Comparison of ENCODE assay signal across 22 cellular contexts in genomic region chr20:23640018-23640872, GRCh38. TPM values are rescaled to one million over a fixed set of nuclear protein-coding genes. Genes with fewer than 3 reads are reported as not detected.
A peak's percentile ranks its signal among the peaks of the same experiment; 100 is the strongest.
DNase-seq lines count a peak whose midpoint lies in the region; ATAC-seq, FAIRE-seq and TF ChIP-seq lines count a peak whose summit lies in the region.
"Had no signal": no experiment of that assay in that cellular context is flagged by ENCODE, and none has a peak within 500 bp of the region (broad histone marks: within the 10 kb centered on the region; RNA-seq: fewer than 3 reads in every experiment).

No MANE protein-coding gene starts in this region.

- peak; percentile 11 for ATAC-seq in HepG2
- ATAC-seq in right lobe of liver: no peak
- ATAC-seq in activated naive CD4-positive, alpha-beta T cell treated with anti-CD3 and anti-CD28 coated beads, Interleukin-2, amount 50 U/mL, for 72 hours: no peak
- ATAC-seq: A549 had no signal

- peak overlapping the region; percentile 94 for H3K27ac Mint-ChIP-seq in dendritic cell treated with granulocyte-macrophage colony-stimulating factor and Interleukin-4, amounts not matched to agents 40 ng/mL and 50 ng/mL, for 4 days
- peak overlapping the region; percentile 65 for H3K27ac Mint-ChIP-seq in type B pancreatic cell
- H3K27ac Mint-ChIP-seq in activated naive CD4-positive, alpha-beta T cell treated with anti-CD3 and anti-CD28 coated beads, Interleukin-2, amount 50 U/mL, for 72 hours: no peak overlapping the region

- H3K9ac ChIP-seq in HepG2 (ENCODE audit: insufficient read depth, low read depth, low read length): peak overlapping the region; percentile 50
- H3K9ac ChIP-seq: SK-N-SH had no signal

- H3K79me2 ChIP-seq in HepG2 (ENCODE audit: insufficient read depth, low read length): peaks cover 23% of the 10 kb centered on the region

- peaks cover 24% of the 10 kb centered on the region for H3K36me3 Mint-ChIP-seq in dendritic cell treated with granulocyte-macrophage colony-stimulating factor and Interleukin-4, amounts not matched to agents 40 ng/mL and 50 ng/mL, for 4 days (ENCODE audit: low read depth)
- no peaks in the 10 kb centered on the region for H3K36me3 Mint-ChIP-seq in type B pancreatic cell
- H3K36me3 Mint-ChIP-seq in activated naive CD4-positive, alpha-beta T cell treated with anti-CD3 and anti-CD28 coated beads, Interleukin-2, amount 50 U/mL, for 72 hours: peaks cover 0 to 6% of the 10 kb centered on the region in 2 donors
- H3K36me3 Mint-ChIP-seq: CD4-positive, CD25-positive, alpha-beta regulatory T cell had no signal

- POLR2A ChIA-PET in HepG2 (lab: Yijun Ruan, JAX): interaction anchor here (0.5 to 18.0 kb wide), 15 partner anchors 10 to 1128 kb away, joined by 3 to 543 read pairs (median 5); partner anchors contain the start of gene NAPB

- WGBS in HepG2 (ENCODE audit: low lambda C conversion rate): 17% methylated on average over 14 of the region's 14 CpGs
- 89% methylated on average over 4 of the region's 14 CpGs for WGBS in right lobe of liver (ENCODE audit: insufficient coverage, low coverage, low lambda C conversion rate, missing lambda C conversion rate)

- intact Hi-C loops in HepG2 (cut with micrococcal nuclease; ENCODE audit: unreplicated experiment): no loop called here
- intact Hi-C loops in right lobe of liver (cut with DNase I): no loop called here
- intact Hi-C loops in dendritic cell treated with granulocyte-macrophage colony-stimulating factor and Interleukin-4, amounts not matched to agents 40 ng/mL and 50 ng/mL, for 4 days (cut with micrococcal nuclease): loop anchor here (10.0 kb wide), 2 partner anchors 1675 to 1985 kb away; partner anchors contain the start of gene NANP

- no peak overlapping the region for H2AFZ ChIP-seq in HepG2 (ENCODE audit: low read length)

- H3K4me3 Mint-ChIP-seq in dendritic cell treated with granulocyte-macrophage colony-stimulating factor and Interleukin-4, amounts not matched to agents 40 ng/mL and 50 ng/mL, for 4 days: peak overlapping the region; percentile 14
- peak overlapping the region; percentile 61 for H3K4me3 Mint-ChIP-seq in type B pancreatic cell
- H3K4me3 Mint-ChIP-seq: CD4-positive, CD25-positive, alpha-beta regulatory T cell had no signal

- peaks cover under 1 to 2% of the 10 kb centered on the region in 2 experiments; a peak in 4 of 5 replicates for H3K36me3 ChIP-seq in HepG2 (replicated peaks in 1 of 2; ENCODE audit: control insufficient read depth in 1 of 2, insufficient read depth in 2 of 2, low read length in 2 of 2)
- no peaks in the 10 kb centered on the region for H3K36me3 ChIP-seq in right lobe of liver
- H3K36me3 ChIP-seq: HAP-1 had no signal

- H3K9me3 ChIP-seq in HepG2 (ENCODE audit: low read length): no peaks in the 10 kb centered on the region
- no peaks in the 10 kb centered on the region for H3K9me3 ChIP-seq in right lobe of liver
- H3K9me3 ChIP-seq: A549, HAP-1, SK-N-SH had no signal

- H3K4me1 Mint-ChIP-seq in dendritic cell treated with granulocyte-macrophage colony-stimulating factor and Interleukin-4, amounts not matched to agents 40 ng/mL and 50 ng/mL, for 4 days (ENCODE audit: low read depth): peaks cover 85% of the 10 kb centered on the region
- H3K4me1 Mint-ChIP-seq in type B pancreatic cell (ENCODE audit: unreplicated experiment): peaks cover 9% of the 10 kb centered on the region

- H3K9me3 Mint-ChIP-seq in dendritic cell treated with granulocyte-macrophage colony-stimulating factor and Interleukin-4, amounts not matched to agents 40 ng/mL and 50 ng/mL, for 4 days: no peaks in the 10 kb centered on the region
- no peaks in the 10 kb centered on the region for H3K9me3 Mint-ChIP-seq in type B pancreatic cell
- H3K9me3 Mint-ChIP-seq in activated naive CD4-positive, alpha-beta T cell treated with anti-CD3 and anti-CD28 coated beads, Interleukin-2, amount 50 U/mL, for 72 hours: no peaks in the 10 kb centered on the region
- H3K9me3 Mint-ChIP-seq: CD4-positive, CD25-positive, alpha-beta regulatory T cell had no signal

- peak overlapping the region; percentile 87 for H3K4me2 ChIP-seq in HepG2 (ENCODE audit: low read depth, low read length)
- H3K4me2 ChIP-seq: A549, SK-N-SH had no signal

- in situ Hi-C loops in HepG2 (cut with HindIII; ENCODE audit: extremely low pct_ligation_motif_present, low pct_unique_long_range_greater_than_20kb): no loop called here

- H4K20me1 ChIP-seq in HepG2 (ENCODE audit: insufficient read depth, low read length): peaks cover 12% of the 10 kb centered on the region; the same call in 1 of the 2 replicates

- TF ChIP-seq EP300 in HepG2 (IDR thresholded peaks at IDR 0.05; ENCODE audit: low read depth in 2 of 2, low read length in 2 of 2) (no peak; a peak in 1 of 4 replicates), HepG2 (CRISPR knock-in tag; IDR thresholded peaks at IDR 0.05; ENCODE audit: borderline replicate concordance) (no peak)

- TF ChIP-seq RAD21 in HepG2 (CRISPR knock-in tag; IDR thresholded peaks at IDR 0.05): no peak

- H3K27me3 Mint-ChIP-seq in dendritic cell treated with granulocyte-macrophage colony-stimulating factor and Interleukin-4, amounts not matched to agents 40 ng/mL and 50 ng/mL, for 4 days: no peaks in the 10 kb centered on the region
- no peaks in the 10 kb centered on the region for H3K27me3 Mint-ChIP-seq in type B pancreatic cell

- H3K27ac ChIP-seq in HepG2 (ENCODE audit: extremely low read length, insufficient read depth, low read length) (peak overlapping the region; percentile 48), right lobe of liver (no peak overlapping the region)
- H3K27ac ChIP-seq: A549 had no signal

- CTCF ChIA-PET in HepG2 (lab: Yijun Ruan, JAX; ENCODE audit: low intra/inter-chr PET ratio, low total read pairs): interaction anchor here (1.3 to 2.1 kb wide), 2 partner anchors 28 to 33 kb away, joined by 4 to 9 read pairs; no protein-coding TSS in a partner anchor

- no TSS peak for BruUV-seq in HepG2 (replicated peaks; lab: Mats Ljungman, UMichigan)

- H3K4me3 ChIP-seq in HepG2 (replicated peaks in 1 of 3; ENCODE audit: insufficient read depth in 1 of 3, low read depth in 2 of 3, low read length in 3 of 3): peak overlapping the region; percentile 24 to 66 (median 27); a peak in 5 of 6 replicates
- H3K4me3 ChIP-seq in right lobe of liver: no peak overlapping the region
- H3K4me3 ChIP-seq: A549, HAP-1 had no signal

- no peak for TF ChIP-seq CTCF in HepG2 (CRISPR knock-in tag; IDR thresholded peaks at IDR 0.05)
- TF ChIP-seq CTCF in right lobe of liver (IDR thresholded peaks at IDR 0.05): no peak
- no peak for TF ChIP-seq CTCF in type B pancreatic cell (conservative IDR thresholded peaks at IDR 0.05)

- no peak for FAIRE-seq in HepG2 (lab: Jason Lieb, UNC)
- FAIRE-seq: A549 had no signal

- no peak for DNase-seq in HepG2 (ENCODE audit: low spot score)
- no peak for DNase-seq in right lobe of liver
- DNase-seq in myocyte (ENCODE audit: low read depth): peak; percentile 52
- DNase-seq in type B pancreatic cell (ENCODE audit: extremely low spot score, unreplicated experiment): no peak
- DNase-seq in hepatic stellate cell (ENCODE audit: low spot score): no peak
- DNase-seq in NCI-H146 (lab: John Stamatoyannopoulos, UW): no peak
- DNase-seq in activated naive CD4-positive, alpha-beta T cell treated with anti-CD3 and anti-CD28 coated beads, Interleukin-2, amount 50 U/mL, for 72 hours (ENCODE audit: low spot score in 2 of 2): no peak
- DNase-seq: Calu3; CD4-positive, CD25-positive, alpha-beta regulatory T cell; DMS79 treated with DMSO at 0.1 percent for 48 hours; GDM1; Karpas-422; MM.1S; NCI-H1105 treated with DMSO at 0.1 percent for 48 hours; NCI-H2029 treated with DMSO at 0.1 percent for 48 hours; NCI-H226; NCI-H526; SK-N-SH had no signal

- no peak for TF ChIP-seq POLR2A in HepG2 (IDR thresholded peaks at IDR 0.05; ENCODE audit: insufficient read depth in 1 of 2, low read depth in 2 of 2, low read length in 2 of 2)
- no peak for TF ChIP-seq POLR2A in right lobe of liver (IDR thresholded peaks at IDR 0.05)

- H3K27me3 ChIP-seq in HepG2 (ENCODE audit: control insufficient read depth in 1 of 2, insufficient read depth in 2 of 2, low read length in 2 of 2) (no peaks in the 10 kb centered on the region; a peak in 1 of 5 replicates), right lobe of liver (no peaks in the 10 kb centered on the region)

- H3K4me1 ChIP-seq in HepG2 (ENCODE audit: insufficient read depth, low read length) (peaks cover 66% of the 10 kb centered on the region), right lobe of liver (peaks cover 0 to 12% (median 6%) of the 10 kb centered on the region in 4 donors)
- H3K4me1 ChIP-seq: HAP-1 had no signal

RNA-seq across cellular contexts. Expression of gene CST3, which starts 2.5 kb away (rescaled TPM):
- 300 and 690 TPM in 2 replicates for total RNA-seq in HepG2 (2016; rRNA removed; fragmentation: Illumina TruSeq; extraction: Trizol)
- total RNA-seq in HepG2 (2016; cell fraction: cytosol; rRNA removed; fragmentation: Illumina TruSeq; extraction: Trizol; ENCODE audit: low read depth): 306 and 400 TPM in 2 replicates
- 277 and 657 TPM in 2 replicates for total RNA-seq in HepG2 (2016; cell fraction: insoluble cytoplasmic fraction; rRNA removed; fragmentation: Illumina TruSeq; extraction: Trizol)
- 267 and 341 TPM in 2 replicates for total RNA-seq in HepG2 (2016; cell fraction: membrane; rRNA removed; fragmentation: Illumina TruSeq; extraction: Trizol)
- 478 and 575 TPM in 2 replicates for total RNA-seq in HepG2 (2016; cell fraction: nucleus; rRNA removed; fragmentation: Illumina TruSeq; extraction: Trizol)
- 1,005 and 1,077 TPM in 2 replicates for polyA plus RNA-seq in HepG2 (2011; rRNA removed)
- 827 and 1,616 TPM in 2 replicates for polyA plus RNA-seq in HepG2 (2011; cell fraction: cytosol; rRNA removed)
- 530 and 563 TPM in 2 replicates for polyA plus RNA-seq in HepG2 (2011; cell fraction: nucleus; rRNA removed)
- 560 and 584 TPM in 2 replicates for polyA plus RNA-seq in HepG2 (2012)
- 569 and 650 TPM in 2 replicates for polyA plus RNA-seq in HepG2 (2016; cell fraction: cytosol; fragmentation: Illumina TruSeq; extraction: Trizol; ENCODE audit: low read depth)
- polyA plus RNA-seq in HepG2 (2016; cell fraction: insoluble cytoplasmic fraction; fragmentation: Illumina TruSeq; extraction: Trizol; ENCODE audit: low read depth): 435 and 510 TPM in 2 replicates
- polyA plus RNA-seq in HepG2 (2016; cell fraction: membrane; fragmentation: Illumina TruSeq; extraction: Trizol; ENCODE audit: low read depth): 388 and 429 TPM in 2 replicates
- 1,429 and 1,592 TPM in 2 replicates for polyA plus RNA-seq in HepG2 (2016; cell fraction: nucleus; fragmentation: Illumina TruSeq; extraction: Trizol; ENCODE audit: insufficient read depth, low read depth)
- polyA minus RNA-seq in HepG2 (2011; rRNA and poly(A)+ RNA removed; ENCODE audit: low replicate concordance): 60.4 and 1,528 TPM in 2 replicates
- 688 and 730 TPM in 2 replicates for polyA minus RNA-seq in HepG2 (2011; cell fraction: cytosol; rRNA and poly(A)+ RNA removed)
- polyA minus RNA-seq in HepG2 (2011; cell fraction: nucleus; rRNA and poly(A)+ RNA removed): 130 and 153 TPM in 2 replicates
- 1,000 to 10,000 TPM in 1 of 6 experiments, 100 to 1,000 TPM in 5; 504 to 1,394 (median 638) TPM for total RNA-seq in right lobe of liver
- 534 and 577 TPM in 2 replicates for total RNA-seq in myocyte
- polyA plus RNA-seq in myocyte (2012): 367 TPM
- 291 and 483 TPM in 2 replicates for total RNA-seq in type B pancreatic cell (ENCODE audit: low replicate concordance)
- total RNA-seq in activated naive CD4-positive, alpha-beta T cell treated with anti-CD3 and anti-CD28 coated beads, Interleukin-2, amount 50 U/mL, for 72 hours: 1 to 10 TPM in 1 of 2 donors, not detected in 1; 1.2 TPM

RNA-seq across cellular contexts. Expression of gene CST9, which starts 34.5 kb away (rescaled TPM):
- total RNA-seq in HepG2 (2016; rRNA removed; fragmentation: Illumina TruSeq; extraction: Trizol) (0.07 TPM in 1 of 2 replicates, not detected in the other), right lobe of liver (not detected), myocyte (not detected in 2 replicates), type B pancreatic cell (ENCODE audit: low replicate concordance) (not detected in 2 replicates)
- total RNA-seq in HepG2 (2016; cell fraction: cytosol; rRNA removed; fragmentation: Illumina TruSeq; extraction: Trizol; ENCODE audit: low read depth): not detected in 2 replicates
- total RNA-seq in HepG2 (2016; cell fraction: insoluble cytoplasmic fraction; rRNA removed; fragmentation: Illumina TruSeq; extraction: Trizol): not detected in 2 replicates
- total RNA-seq in HepG2 (2016; cell fraction: membrane; rRNA removed; fragmentation: Illumina TruSeq; extraction: Trizol): not detected in 2 replicates
- not detected in 2 replicates for total RNA-seq in HepG2 (2016; cell fraction: nucleus; rRNA removed; fragmentation: Illumina TruSeq; extraction: Trizol)
- not detected in 2 replicates for polyA plus RNA-seq in HepG2 (2011; rRNA removed)
- not detected in 2 replicates for polyA plus RNA-seq in HepG2 (2011; cell fraction: cytosol; rRNA removed)
- polyA plus RNA-seq in HepG2 (2011; cell fraction: nucleus; rRNA removed): not detected in 2 replicates
- polyA plus RNA-seq in HepG2 (2012): not detected in 2 replicates
- not detected in 2 replicates for polyA plus RNA-seq in HepG2 (2016; cell fraction: cytosol; fragmentation: Illumina TruSeq; extraction: Trizol; ENCODE audit: low read depth)
- polyA plus RNA-seq in HepG2 (2016; cell fraction: insoluble cytoplasmic fraction; fragmentation: Illumina TruSeq; extraction: Trizol; ENCODE audit: low read depth): not detected in 2 replicates
- polyA plus RNA-seq in HepG2 (2016; cell fraction: membrane; fragmentation: Illumina TruSeq; extraction: Trizol; ENCODE audit: low read depth): not detected in 2 replicates
- polyA plus RNA-seq in HepG2 (2016; cell fraction: nucleus; fragmentation: Illumina TruSeq; extraction: Trizol; ENCODE audit: insufficient read depth, low read depth): not detected in 2 replicates
- polyA minus RNA-seq in HepG2 (2011; rRNA and poly(A)+ RNA removed; ENCODE audit: low replicate concordance): not detected in 2 replicates
- polyA minus RNA-seq in HepG2 (2011; cell fraction: cytosol; rRNA and poly(A)+ RNA removed): not detected in 2 replicates
- 0.25 TPM in 1 of 2 replicates, not detected in the other for polyA minus RNA-seq in HepG2 (2011; cell fraction: nucleus; rRNA and poly(A)+ RNA removed)
- polyA plus RNA-seq in myocyte (2012): not detected
- total RNA-seq in activated naive CD4-positive, alpha-beta T cell treated with anti-CD3 and anti-CD28 coated beads, Interleukin-2, amount 50 U/mL, for 72 hours: not detected
- total RNA-seq: Calu3; CD4-positive, CD25-positive, alpha-beta regulatory T cell; Right ventricle myocardium superior had no signal
- polyA plus RNA-seq: A549; CD4-positive, CD25-positive, alpha-beta regulatory T cell; SK-N-SH had no signal

RNA-seq across cellular contexts. Expression of gene CST4, which starts 48.6 kb away (rescaled TPM):
- not detected in 2 replicates for total RNA-seq in HepG2 (2016; rRNA removed; fragmentation: Illumina TruSeq; extraction: Trizol)
- total RNA-seq in HepG2 (2016; cell fraction: cytosol; rRNA removed; fragmentation: Illumina TruSeq; extraction: Trizol; ENCODE audit: low read depth): not detected in 2 replicates
- not detected in 2 replicates for total RNA-seq in HepG2 (2016; cell fraction: insoluble cytoplasmic fraction; rRNA removed; fragmentation: Illumina TruSeq; extraction: Trizol)
- total RNA-seq in HepG2 (2016; cell fraction: membrane; rRNA removed; fragmentation: Illumina TruSeq; extraction: Trizol): not detected in 2 replicates
- not detected in 2 replicates for total RNA-seq in HepG2 (2016; cell fraction: nucleus; rRNA removed; fragmentation: Illumina TruSeq; extraction: Trizol)
- 0.16 TPM in 1 of 2 replicates, not detected in the other for polyA plus RNA-seq in HepG2 (2011; rRNA removed)
- polyA plus RNA-seq in HepG2 (2011; cell fraction: cytosol; rRNA removed): not detected in 2 replicates
- polyA plus RNA-seq in HepG2 (2011; cell fraction: nucleus; rRNA removed): not detected in 2 replicates
- polyA plus RNA-seq in HepG2 (2012): not detected in 2 replicates
- not detected in 2 replicates for polyA plus RNA-seq in HepG2 (2016; cell fraction: cytosol; fragmentation: Illumina TruSeq; extraction: Trizol; ENCODE audit: low read depth)
- polyA plus RNA-seq in HepG2 (2016; cell fraction: insoluble cytoplasmic fraction; fragmentation: Illumina TruSeq; extraction: Trizol; ENCODE audit: low read depth): not detected in 2 replicates
- polyA plus RNA-seq in HepG2 (2016; cell fraction: membrane; fragmentation: Illumina TruSeq; extraction: Trizol; ENCODE audit: low read depth): not detected in 2 replicates
- polyA plus RNA-seq in HepG2 (2016; cell fraction: nucleus; fragmentation: Illumina TruSeq; extraction: Trizol; ENCODE audit: insufficient read depth, low read depth): not detected in 2 replicates
- polyA minus RNA-seq in HepG2 (2011; rRNA and poly(A)+ RNA removed; ENCODE audit: low replicate concordance): not detected in 2 replicates
- not detected in 2 replicates for polyA minus RNA-seq in HepG2 (2011; cell fraction: cytosol; rRNA and poly(A)+ RNA removed)
- not detected in 2 replicates for polyA minus RNA-seq in HepG2 (2011; cell fraction: nucleus; rRNA and poly(A)+ RNA removed)
- total RNA-seq in right lobe of liver: not detected
- not detected in 2 replicates for total RNA-seq in myocyte
- not detected for polyA plus RNA-seq in myocyte (2012)
- total RNA-seq in type B pancreatic cell (ENCODE audit: low replicate concordance): 2.1 and 56.8 TPM in 2 replicates
- not detected for total RNA-seq in activated naive CD4-positive, alpha-beta T cell treated with anti-CD3 and anti-CD28 coated beads, Interleukin-2, amount 50 U/mL, for 72 hours
- total RNA-seq: Calu3; CD4-positive, CD25-positive, alpha-beta regulatory T cell; Right ventricle myocardium superior had no signal
- polyA plus RNA-seq: A549; CD4-positive, CD25-positive, alpha-beta regulatory T cell; SK-N-SH had no signal

Comparison
In these comparisons a context has a peak if more than half of its experiments do, and no peak if none do; other contexts are left out.
1. H3K4me3 ChIP-seq: peak in HepG2 (3 of 3); none in right lobe of liver (0 of 3).
2. H3K27ac Mint-ChIP-seq: peak in dendritic cell treated with granulocyte-macrophage colony-stimulating factor and Interleukin-4, amounts not matched to agents 40 ng/mL and 50 ng/mL, for 4 days (single experiment) and type B pancreatic cell (single experiment); none in activated naive CD4-positive, alpha-beta T cell treated with anti-CD3 and anti-CD28 coated beads, Interleukin-2, amount 50 U/mL, for 72 hours (0 of 2).
3. RNA of gene CST3, which starts 2.5 kb away (total RNA-seq): 267 to 690 TPM in HepG2, 504 to 1,394 TPM in right lobe of liver, 534 to 577 TPM in myocyte and 291 to 483 TPM in type B pancreatic cell; 1.2 TPM in activated naive CD4-positive, alpha-beta T cell treated with anti-CD3 and anti-CD28 coated beads, Interleukin-2, amount 50 U/mL, for 72 hours; every median in the first group is over 100 times any median in the second.